In genomic region chr10:130957978-130958377, GRCh38 we compare ENCODE assay signal across 21 cellular contexts.
"Had no signal": no experiment of that assay in that cellular context is flagged by ENCODE, and none has a peak within 500 bp of the region (broad histone marks: within the 10 kb centered on the region; RNA-seq: fewer than 3 reads in every experiment).

No MANE protein-coding gene starts in this region.

- H3K27me3 Mint-ChIP-seq: dendritic cell treated with granulocyte-macrophage colony-stimulating factor and Interleukin-4, amounts not matched to agents 40 ng/mL and 50 ng/mL, for 4 days; effector memory CD8-positive, alpha-beta T cell had no signal

- ATAC-seq: effector memory CD8-positive, alpha-beta T cell; gastrocnemius medialis; heart left ventricle; left cardiac atrium; left lung; left ventricle myocardium superior; lower lobe of right lung; mucosa of descending colon had no signal

- H2AFZ ChIP-seq: hepatocyte had no signal

- H3K4me1 Mint-ChIP-seq: immature natural killer cell, mesothelial cell of epicardium, naive B cell had no signal

- H3K36me3 Mint-ChIP-seq: immature natural killer cell, mesothelial cell of epicardium, naive B cell had no signal

- H3K27ac Mint-ChIP-seq: dendritic cell treated with granulocyte-macrophage colony-stimulating factor and Interleukin-4, amounts not matched to agents 40 ng/mL and 50 ng/mL, for 4 days; effector memory CD8-positive, alpha-beta T cell; immature natural killer cell; mesothelial cell of epicardium; naive B cell had no signal

- H3K79me2 ChIP-seq: hepatocyte had no signal

- H3K9me3 Mint-ChIP-seq: mesothelial cell of epicardium had no signal

- H3K4me3 Mint-ChIP-seq: dendritic cell treated with granulocyte-macrophage colony-stimulating factor and Interleukin-4, amounts not matched to agents 40 ng/mL and 50 ng/mL, for 4 days; effector memory CD8-positive, alpha-beta T cell; immature natural killer cell; mesothelial cell of epicardium; naive B cell had no signal

- H3K9me3 ChIP-seq: colonic mucosa, esophagus squamous epithelium, gastrocnemius medialis, heart left ventricle, left lung, lower lobe of right lung had no signal

- H3K4me1 ChIP-seq: colonic mucosa, esophagus squamous epithelium, gastrocnemius medialis, heart left ventricle, left lung, lower lobe of right lung had no signal

- DNase-seq: colonic mucosa; cortex of kidney; effector CD8-positive, alpha-beta T cell; effector memory CD8-positive, alpha-beta T cell; esophagus squamous epithelium; foreskin fibroblast; foreskin melanocyte; gastrocnemius medialis; heart left ventricle; hypothalamus; immature natural killer cell; left cardiac atrium; left lung; left ventricle myocardium superior; lower lobe of right lung; mesenchymal stem cell; mucosa of descending colon; naive B cell had no signal

- H3K4me3 ChIP-seq: colonic mucosa, esophagus squamous epithelium, gastrocnemius medialis, heart left ventricle, hepatocyte, left lung, lower lobe of right lung, mucosa of descending colon had no signal

- H3K4me2 ChIP-seq: hepatocyte had no signal

- H3K27ac ChIP-seq: colonic mucosa, esophagus squamous epithelium, gastrocnemius medialis, heart left ventricle, hepatocyte, left lung, lower lobe of right lung had no signal

- H3K27me3 ChIP-seq: colonic mucosa, gastrocnemius medialis had no signal

- H3K36me3 ChIP-seq: colonic mucosa, esophagus squamous epithelium, gastrocnemius medialis, heart left ventricle, left lung, lower lobe of right lung had no signal
